Comparison of ENCODE assay signal across 28 cellular contexts in genomic region chr4:3845094-3845743, GRCh38.
"Had no signal": no experiment of that assay in that cellular context is flagged by ENCODE, and none has a peak within 500 bp of the region (broad histone marks: within the 10 kb centered on the region; RNA-seq: fewer than 3 reads in every experiment).

No MANE protein-coding gene starts in this region.

- H3K27ac ChIP-seq: dorsolateral prefrontal cortex, epithelial cell of prostate, esophagus muscularis mucosa, foreskin keratinocyte, gastroesophageal sphincter, heart right ventricle, left ventricle myocardium inferior, neural progenitor cell, psoas muscle, skin epidermis, spleen, testis, tibial nerve, upper lobe of right lung, uterus had no signal

- H3K36me3 ChIP-seq: esophagus muscularis mucosa, gastroesophageal sphincter, heart right ventricle, left ventricle myocardium inferior, neural progenitor cell, spleen, tibial nerve, upper lobe of right lung, uterus had no signal

- DNase-seq: dorsolateral prefrontal cortex; effector CD4-positive, alpha-beta T cell; foreskin keratinocyte; heart right ventricle; hippocampal formation; left cardiac atrium; left ventricle myocardium inferior; naive B cell; psoas muscle; spleen; stimulated activated CD4-positive, alpha-beta T cell treated with anti-CD3 and anti-CD28 coated beads, Interleukin-4, amount 100 ng/mL, for 4 hours; stimulated activated naive CD8-positive, alpha-beta T cell treated with anti-CD3 and anti-CD28 coated beads, Interleukin-15, Interleukin-2, amounts not matched to agents 100 U/mL and 50 U/mL, for 24 hours; substantia nigra; testis; upper lobe of right lung; uterus had no signal

- H3K4me1 Mint-ChIP-seq: naive B cell; neural progenitor cell; stimulated activated memory B cell treated with anti-CD40 and anti-IgM and Interleukin-4, amounts not matched to agents 10 μg/mL and 1 μg/mL and 100 μg/mL, for 72 hours had no signal

- H3K9me3 ChIP-seq: mucosa of descending colon, psoas muscle, testis, upper lobe of right lung had no signal

- H3K27ac Mint-ChIP-seq: memory B cell; naive B cell; natural killer cell treated with Interleukin-12 subunit alpha and Interleukin-12 subunit beta and Interleukin-15 and Interleukin-18, amount 100 ng/mL, for 72 hours; neural progenitor cell; stimulated activated memory B cell treated with anti-CD40 and anti-IgM and Interleukin-4, amounts not matched to agents 10 μg/mL and 1 μg/mL and 100 μg/mL, for 72 hours had no signal

- H3K9me3 Mint-ChIP-seq: natural killer cell treated with Interleukin-12 subunit alpha and Interleukin-12 subunit beta and Interleukin-15 and Interleukin-18, amount 100 ng/mL, for 72 hours had no signal

- H3K27me3 ChIP-seq: dorsolateral prefrontal cortex, foreskin keratinocyte, testis, uterus had no signal

- H3K4me1 ChIP-seq: esophagus muscularis mucosa, foreskin keratinocyte, gastroesophageal sphincter, heart right ventricle, left ventricle myocardium inferior, psoas muscle, spleen, testis, tibial nerve, upper lobe of right lung, uterus had no signal

- ATAC-seq: foreskin keratinocyte; gastroesophageal sphincter; heart right ventricle; left cardiac atrium; mucosa of descending colon; natural killer cell treated with Interleukin-12 subunit alpha and Interleukin-12 subunit beta and Interleukin-15 and Interleukin-18, amount 100 ng/mL, for 72 hours; psoas muscle; right cardiac atrium; stimulated activated memory B cell treated with anti-CD40 and anti-IgM and Interleukin-4, amounts not matched to agents 10 μg/mL and 1 μg/mL and 100 μg/mL, for 72 hours; stimulated activated naive CD8-positive, alpha-beta T cell treated with anti-CD3 and anti-CD28 coated beads, Interleukin-15, Interleukin-2, amounts not matched to agents 100 U/mL and 50 U/mL, for 24 hours; upper lobe of right lung had no signal

- H3K4me3 ChIP-seq: dorsolateral prefrontal cortex, esophagus muscularis mucosa, gastroesophageal sphincter, heart right ventricle, left ventricle myocardium inferior, lung, mucosa of descending colon, neural progenitor cell, psoas muscle, skin epidermis, spleen, testis, tibial nerve, upper lobe of right lung, uterus had no signal

- H3K36me3 Mint-ChIP-seq: memory B cell; natural killer cell treated with Interleukin-12 subunit alpha and Interleukin-12 subunit beta and Interleukin-15 and Interleukin-18, amount 100 ng/mL, for 72 hours; neural progenitor cell; stimulated activated memory B cell treated with anti-CD40 and anti-IgM and Interleukin-4, amounts not matched to agents 10 μg/mL and 1 μg/mL and 100 μg/mL, for 72 hours had no signal

- H3K4me3 Mint-ChIP-seq: memory B cell; naive B cell; natural killer cell treated with Interleukin-12 subunit alpha and Interleukin-12 subunit beta and Interleukin-15 and Interleukin-18, amount 100 ng/mL, for 72 hours; neural progenitor cell; stimulated activated memory B cell treated with anti-CD40 and anti-IgM and Interleukin-4, amounts not matched to agents 10 μg/mL and 1 μg/mL and 100 μg/mL, for 72 hours had no signal
